1 cellular context compared by ENCODE assay signal in the genomic region with DNA sequence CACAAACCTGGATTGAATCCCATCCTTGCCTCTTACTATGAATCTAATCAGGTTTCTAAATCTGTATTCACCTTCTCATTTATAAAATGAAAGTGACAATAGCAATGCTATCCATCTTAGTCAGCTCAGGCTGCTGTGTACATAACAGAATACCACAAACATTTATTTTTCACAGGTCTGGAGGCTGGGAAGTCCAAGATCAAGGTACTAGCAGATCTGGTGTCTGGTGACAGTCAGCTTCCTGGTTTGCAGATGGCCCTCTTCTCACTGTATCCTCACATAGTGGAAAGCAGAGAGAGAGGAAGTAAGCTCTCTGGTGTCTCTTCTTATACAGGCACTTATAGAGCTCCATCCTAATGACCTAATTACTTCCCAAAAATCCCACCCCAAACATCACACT.
TF ChIP-seq lines count a peak whose summit lies in the region.

No MANE protein-coding gene starts in this region.

TF ChIP-seq in GM23338, 12 proteins besides CTCF, POLR2A, EP300 and RAD21 (continued from another document):
- TF ChIP-seq, protein P1, sequence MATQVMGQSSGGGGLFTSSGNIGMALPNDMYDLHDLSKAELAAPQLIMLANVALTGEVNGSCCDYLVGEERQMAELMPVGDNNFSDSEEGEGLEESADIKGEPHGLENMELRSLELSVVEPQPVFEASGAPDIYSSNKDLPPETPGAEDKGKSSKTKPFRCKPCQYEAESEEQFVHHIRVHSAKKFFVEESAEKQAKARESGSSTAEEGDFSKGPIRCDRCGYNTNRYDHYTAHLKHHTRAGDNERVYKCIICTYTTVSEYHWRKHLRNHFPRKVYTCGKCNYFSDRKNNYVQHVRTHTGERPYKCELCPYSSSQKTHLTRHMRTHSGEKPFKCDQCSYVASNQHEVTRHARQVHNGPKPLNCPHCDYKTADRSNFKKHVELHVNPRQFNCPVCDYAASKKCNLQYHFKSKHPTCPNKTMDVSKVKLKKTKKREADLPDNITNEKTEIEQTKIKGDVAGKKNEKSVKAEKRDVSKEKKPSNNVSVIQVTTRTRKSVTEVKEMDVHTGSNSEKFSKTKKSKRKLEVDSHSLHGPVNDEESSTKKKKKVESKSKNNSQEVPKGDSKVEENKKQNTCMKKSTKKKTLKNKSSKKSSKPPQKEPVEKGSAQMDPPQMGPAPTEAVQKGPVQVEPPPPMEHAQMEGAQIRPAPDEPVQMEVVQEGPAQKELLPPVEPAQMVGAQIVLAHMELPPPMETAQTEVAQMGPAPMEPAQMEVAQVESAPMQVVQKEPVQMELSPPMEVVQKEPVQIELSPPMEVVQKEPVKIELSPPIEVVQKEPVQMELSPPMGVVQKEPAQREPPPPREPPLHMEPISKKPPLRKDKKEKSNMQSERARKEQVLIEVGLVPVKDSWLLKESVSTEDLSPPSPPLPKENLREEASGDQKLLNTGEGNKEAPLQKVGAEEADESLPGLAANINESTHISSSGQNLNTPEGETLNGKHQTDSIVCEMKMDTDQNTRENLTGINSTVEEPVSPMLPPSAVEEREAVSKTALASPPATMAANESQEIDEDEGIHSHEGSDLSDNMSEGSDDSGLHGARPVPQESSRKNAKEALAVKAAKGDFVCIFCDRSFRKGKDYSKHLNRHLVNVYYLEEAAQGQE (IDR thresholded peaks at IDR 0.05; ENCODE audit: unreplicated experiment) = no peak
- TF ChIP-seq NANOG (IDR thresholded peaks at IDR 0.05; ENCODE audit: borderline replicate concordance) = no peak
TF ChIP-seq in GM23338: peak in this region for 0.
